In genomic region chr10:43044444-43045245, GRCh38 we compare ENCODE assay signal across 18 cellular contexts. TPM values are rescaled to one million over a fixed set of nuclear protein-coding genes. Genes with fewer than 3 reads are reported as not detected.
DNase-seq lines count a peak whose midpoint lies in the region; ATAC-seq and TF ChIP-seq lines count a peak whose summit lies in the region.
"Had no signal": no experiment of that assay in that cellular context is flagged by ENCODE, and none has a peak within 500 bp of the region (broad histone marks: within the 10 kb centered on the region; RNA-seq: fewer than 3 reads in every experiment).

No MANE protein-coding gene starts in this region.

- H3K4me3 ChIP-seq in osteoblast (ENCODE audit: insufficient read depth, low read length) = no peak overlapping the region
- H3K4me3 ChIP-seq: thoracic aorta had no signal

- DNase-seq in NCI-H2196 (lab: John Stamatoyannopoulos, UW; ENCODE audit: unreplicated experiment) = peak; percentile 20
- no peak for DNase-seq in NCI-H2196 treated with DMSO at 0.1 percent for 48 hours (lab: John Stamatoyannopoulos, UW; ENCODE audit: unreplicated experiment)
- DNase-seq in ecto neural progenitor cell (ENCODE audit: low spot score) = peak; percentile 44
- DNase-seq in osteoblast (ENCODE audit: insufficient read length, low spot score, missing footprints) = peak; percentile 62
- no peak for DNase-seq in HCEC 1CT
- DNase-seq in germinal center (ENCODE audit: low spot score) = no peak
- DNase-seq: activated CD4-positive, alpha-beta T cell treated with anti-CD3 and anti-CD28 coated beads for 4 hours; activated T-cell treated with anti-CD3 and anti-CD28 coated beads, Interleukin-2, amount 50 U/mL, for 4 hours; CD4-positive, alpha-beta memory T cell; HFFc6; IMR-90; NCI-H1048; NCI-H226; stimulated activated CD4-positive, alpha-beta T cell treated with anti-CD3 and anti-CD28 coated beads, Interleukin-1b, Interleukin-23, amount 100 ng/mL, for 48 hours had no signal

- TF ChIP-seq EP300 in Ishikawa (IDR thresholded peaks at IDR 0.05; ENCODE audit: borderline replicate concordance) = no peak

- H3K36me3 ChIP-seq in osteoblast (ENCODE audit: insufficient read depth, low read length) = no peaks in the 10 kb centered on the region
- H3K36me3 ChIP-seq: thoracic aorta had no signal

- no peak overlapping the region for H3K27ac ChIP-seq in osteoblast (ENCODE audit: low read depth, low read length)
- H3K27ac ChIP-seq: epithelial cell of prostate, thoracic aorta had no signal

- no peak for TF ChIP-seq CTCF in osteoblast (IDR thresholded peaks at IDR 0.05; ENCODE audit: extremely low read depth, low read depth, low read length)

- TF ChIP-seq RAD21 in Ishikawa (IDR thresholded peaks at IDR 0.05; ENCODE audit: low read depth) = no peak

- no peak for ATAC-seq in HG03175 (IDR thresholded peaks at IDR 0.05; ENCODE audit: unreplicated experiment)
- ATAC-seq: activated T-cell treated with anti-CD3 and anti-CD28 coated beads, Interleukin-2, amount 50 U/mL, for 4 hours had no signal

- no peaks in the 10 kb centered on the region for H3K9me3 ChIP-seq in osteoblast (ENCODE audit: low read depth, low read length)
- H3K9me3 ChIP-seq: thoracic aorta had no signal

- no peaks in the 10 kb centered on the region for H3K27me3 ChIP-seq in osteoblast (ENCODE audit: insufficient read depth, low read length)

- no peak overlapping the region for H3K4me2 ChIP-seq in osteoblast (ENCODE audit: insufficient read depth, low read length)

- no peaks in the 10 kb centered on the region for H4K20me1 ChIP-seq in osteoblast (ENCODE audit: insufficient read depth, low read length)

- no peak overlapping the region for H2AFZ ChIP-seq in osteoblast (ENCODE audit: low read length)

- H3K79me2 ChIP-seq in osteoblast (ENCODE audit: insufficient read depth, low read length) = no peaks in the 10 kb centered on the region

- no peaks in the 10 kb centered on the region for H3K4me1 ChIP-seq in osteoblast (ENCODE audit: insufficient read depth, low read length)

TF ChIP-seq in Ishikawa, 13 proteins besides CTCF, POLR2A, EP300 and RAD21:
- TF ChIP-seq ZBTB7A (IDR thresholded peaks at IDR 0.05; ENCODE audit: low read depth) = no peak
- peak; percentile 13; the same call in 1 of the 2 replicates for TF ChIP-seq REST (IDR thresholded peaks at IDR 0.05; ENCODE audit: low read depth)

RNA-seq across cellular contexts. Expression of gene RET, which starts 32.2 kb away (rescaled TPM):
- total RNA-seq in osteoblast = under 0.01 TPM in 2 replicates
- total RNA-seq: CD4-positive, alpha-beta memory T cell had no signal

Comparison
In these comparisons a context has a peak if more than half of its experiments do, and no peak if none do; other contexts are left out.
1. DNase-seq: peak in NCI-H2196 (single experiment), ecto neural progenitor cell (single experiment) and osteoblast (single experiment); none in NCI-H2196 treated with DMSO at 0.1 percent for 48 hours (single experiment), HCEC 1CT (single experiment) and germinal center (single experiment).